Comparison of ENCODE assay signal across 1 cellular context in the genomic region with DNA sequence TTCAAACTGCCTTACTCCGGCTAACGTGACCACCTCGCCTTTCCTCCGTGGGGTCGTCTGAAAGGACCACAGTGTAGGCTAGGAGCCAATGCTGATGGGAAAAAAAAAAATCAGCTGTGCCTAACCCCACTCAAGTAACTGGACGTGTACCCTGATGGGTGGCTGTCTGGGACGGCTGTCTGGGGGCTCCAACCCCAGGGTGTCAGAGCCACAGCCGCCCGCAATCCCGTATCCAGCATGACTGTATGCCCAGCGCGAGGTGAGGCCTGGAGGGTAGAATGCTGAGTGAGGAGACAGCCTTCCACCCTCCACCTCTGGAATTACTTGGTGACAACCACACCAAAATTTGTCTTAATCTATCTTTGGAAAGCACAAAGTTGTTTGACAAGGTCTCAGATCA.
A peak's percentile ranks its signal among the peaks of the same experiment; 100 is the strongest.
TF ChIP-seq lines count a peak whose summit lies in the region.

No MANE protein-coding gene starts in this region.

TF ChIP-seq in K562, 482 proteins besides CTCF, POLR2A, EP300 and RAD21:
- TF ChIP-seq, protein P1, sequence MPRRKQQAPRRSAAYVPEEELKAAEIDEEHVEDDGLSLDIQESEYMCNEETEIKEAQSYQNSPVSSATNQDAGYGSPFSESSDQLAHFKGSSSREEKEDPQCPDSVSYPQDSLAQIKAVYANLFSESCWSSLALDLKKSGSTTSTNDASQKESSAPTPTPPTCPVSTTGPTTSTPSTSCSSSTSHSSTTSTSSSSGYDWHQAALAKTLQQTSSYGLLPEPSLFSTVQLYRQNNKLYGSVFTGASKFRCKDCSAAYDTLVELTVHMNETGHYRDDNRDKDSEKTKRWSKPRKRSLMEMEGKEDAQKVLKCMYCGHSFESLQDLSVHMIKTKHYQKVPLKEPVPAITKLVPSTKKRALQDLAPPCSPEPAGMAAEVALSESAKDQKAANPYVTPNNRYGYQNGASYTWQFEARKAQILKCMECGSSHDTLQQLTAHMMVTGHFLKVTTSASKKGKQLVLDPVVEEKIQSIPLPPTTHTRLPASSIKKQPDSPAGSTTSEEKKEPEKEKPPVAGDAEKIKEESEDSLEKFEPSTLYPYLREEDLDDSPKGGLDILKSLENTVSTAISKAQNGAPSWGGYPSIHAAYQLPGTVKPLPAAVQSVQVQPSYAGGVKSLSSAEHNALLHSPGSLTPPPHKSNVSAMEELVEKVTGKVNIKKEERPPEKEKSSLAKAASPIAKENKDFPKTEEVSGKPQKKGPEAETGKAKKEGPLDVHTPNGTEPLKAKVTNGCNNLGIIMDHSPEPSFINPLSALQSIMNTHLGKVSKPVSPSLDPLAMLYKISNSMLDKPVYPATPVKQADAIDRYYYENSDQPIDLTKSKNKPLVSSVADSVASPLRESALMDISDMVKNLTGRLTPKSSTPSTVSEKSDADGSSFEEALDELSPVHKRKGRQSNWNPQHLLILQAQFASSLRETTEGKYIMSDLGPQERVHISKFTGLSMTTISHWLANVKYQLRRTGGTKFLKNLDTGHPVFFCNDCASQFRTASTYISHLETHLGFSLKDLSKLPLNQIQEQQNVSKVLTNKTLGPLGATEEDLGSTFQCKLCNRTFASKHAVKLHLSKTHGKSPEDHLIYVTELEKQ (CRISPR knock-in tag; IDR thresholded peaks at IDR 0.05), result no peak
- no peak for TF ChIP-seq NR2C2 (CRISPR knock-in tag; IDR thresholded peaks at IDR 0.05)
- peak; percentile 21; the same call in 1 of the 2 replicates for TF ChIP-seq NR2C2 (tag; IDR thresholded peaks at IDR 0.05)
- 0 out of 2 replicates have a peak, but pooled peaks have one; percentile 20 for TF ChIP-seq POLR2G (IDR thresholded peaks at IDR 0.05; ENCODE audit: low read depth, low read length)
- TF ChIP-seq HNRNPUL1 (IDR thresholded peaks at IDR 0.05; ENCODE audit: low read length), result no peak
- TF ChIP-seq EZH2 (IDR thresholded peaks at IDR 0.05; ENCODE audit: borderline replicate concordance, low read depth, low read length), result no peak
- no peak for TF ChIP-seq CHD1 (IDR thresholded peaks at IDR 0.05; ENCODE audit: low read length)
- TF ChIP-seq, protein P2, sequence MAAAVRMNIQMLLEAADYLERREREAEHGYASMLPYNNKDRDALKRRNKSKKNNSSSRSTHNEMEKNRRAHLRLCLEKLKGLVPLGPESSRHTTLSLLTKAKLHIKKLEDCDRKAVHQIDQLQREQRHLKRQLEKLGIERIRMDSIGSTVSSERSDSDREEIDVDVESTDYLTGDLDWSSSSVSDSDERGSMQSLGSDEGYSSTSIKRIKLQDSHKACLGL (CRISPR knock-in tag; IDR thresholded peaks at IDR 0.05; ENCODE audit: borderline replicate concordance, poor library complexity, severe bottlenecking), result no peak
- 0 out of 2 replicates have a peak, but pooled peaks have one; percentile 15 for TF ChIP-seq RBFOX2 (IDR thresholded peaks at IDR 0.05; ENCODE audit: low read depth, low read length)
- TF ChIP-seq NRF1 (conservative IDR thresholded peaks at IDR 0.05 in 1 of 2, IDR thresholded peaks at IDR 0.05 in 1 of 2), result no peak
